20 cellular contexts compared by ENCODE assay signal in genomic region chr1:197686702-197687355, GRCh38.
DNase-seq lines count a peak whose midpoint lies in the region; ATAC-seq, FAIRE-seq and TF ChIP-seq lines count a peak whose summit lies in the region.
"Had no signal": no experiment of that assay in that cellular context is flagged by ENCODE, and none has a peak within 500 bp of the region (broad histone marks: within the 10 kb centered on the region; RNA-seq: fewer than 3 reads in every experiment).

No MANE protein-coding gene starts in this region.

- H3K4me2 ChIP-seq in HepG2 (ENCODE audit: low read depth, low read length), result no peak overlapping the region
- H3K4me2 ChIP-seq: BLaER1 treated with 17β-estradiol and CSF1 and Interleukin-3, amounts not matched to agents 10 nM and 100 nM had no signal

- H2AFZ ChIP-seq in HepG2 (ENCODE audit: low read length), result no peak overlapping the region

- WGBS in liver, result 62% methylated on average over 6 of the region's 6 CpGs
- WGBS in HepG2 (ENCODE audit: low lambda C conversion rate), result 81% methylated on average over 6 of the region's 6 CpGs

- H3K27me3 ChIP-seq in liver (ENCODE audit: control insufficient read depth in 4 of 4, insufficient read depth in 4 of 4, low read length in 3 of 4) (no peaks in the 10 kb centered on the region), HepG2 (ENCODE audit: control insufficient read depth in 1 of 2, insufficient read depth in 2 of 2, low read length in 2 of 2) (no peaks in the 10 kb centered on the region)
- H3K27me3 ChIP-seq: BLaER1 treated with 17β-estradiol and CSF1 and Interleukin-3, amounts not matched to agents 10 nM and 100 nM had no signal

- in situ Hi-C loops in HepG2 (cut with HindIII; ENCODE audit: extremely low pct_ligation_motif_present, low pct_unique_long_range_greater_than_20kb), result no loop called here
- in situ Hi-C loops in KBM-7 (cut with MboI; ENCODE audit: low pct_unique_long_range_greater_than_20kb, low sequenced_read_pairs), result no loop called here

- no peak overlapping the region for H3K4me3 ChIP-seq in liver (ENCODE audit: low read depth in 1 of 3, low read length in 3 of 3)
- no peak overlapping the region for H3K4me3 ChIP-seq in HepG2 (replicated peaks in 1 of 3; ENCODE audit: insufficient read depth in 1 of 3, low read depth in 2 of 3, low read length in 3 of 3)
- H3K4me3 ChIP-seq: BLaER1 treated with 17β-estradiol and CSF1 and Interleukin-3, amounts not matched to agents 10 nM and 100 nM; GM12878 had no signal

- CTCF ChIA-PET in HepG2 (lab: Yijun Ruan, JAX; ENCODE audit: low intra/inter-chr PET ratio, low total read pairs), result no interaction called here

- H3K4me1 Mint-ChIP-seq in mesothelial cell of epicardium (peaks cover 48% of the 10 kb centered on the region), immature natural killer cell (peaks cover 9 to 33% of the 10 kb centered on the region in 2 donors)

- H3K36me3 ChIP-seq in liver (ENCODE audit: control insufficient read depth in 4 of 4, insufficient read depth in 3 of 4, low read depth in 1 of 4, low read length in 3 of 4), result no peaks in the 10 kb centered on the region
- no peaks in the 10 kb centered on the region for H3K36me3 ChIP-seq in HepG2 (replicated peaks in 1 of 2; ENCODE audit: control insufficient read depth in 1 of 2, insufficient read depth in 2 of 2, low read length in 2 of 2)

- DNase-seq in HepG2 (ENCODE audit: low spot score) (no peak), NCI-H69 (lab: John Stamatoyannopoulos, UW) (peak; percentile 22), left lobe of liver (ENCODE audit: low spot score) (no peak), mesothelial cell of epicardium (ENCODE audit: low spot score in 2 of 2, unreplicated experiment in 2 of 2) (no peak), immature natural killer cell (no peak), KBM-7 (no peak)
- DNase-seq: Calu3; CD8-positive, alpha-beta T cell; DMS 273 treated with DMSO at 0.1 percent for 48 hours; DMS53; DND-41; EL; HCEC 1CT had no signal

- H3K79me2 ChIP-seq in HepG2 (ENCODE audit: insufficient read depth, low read length), result no peaks in the 10 kb centered on the region

- H3K9me3 Mint-ChIP-seq in mesothelial cell of epicardium, result peaks cover 24% of the 10 kb centered on the region
- peaks cover 0 to 9% (median 5%) of the 10 kb centered on the region in 6 donors for H3K9me3 Mint-ChIP-seq in immature natural killer cell

- H3K27me3 Mint-ChIP-seq in mesothelial cell of epicardium (ENCODE audit: low read depth) (no peaks in the 10 kb centered on the region), immature natural killer cell (ENCODE audit: low read depth in 3 of 3) (no peaks in the 10 kb centered on the region)
- H3K27me3 Mint-ChIP-seq: B cell, IgD-negative memory B cell had no signal

- H3K4me3 Mint-ChIP-seq in mesothelial cell of epicardium (no peak overlapping the region), immature natural killer cell (no peak overlapping the region)
- H3K4me3 Mint-ChIP-seq: B cell; CD8-positive, alpha-beta T cell; IgD-negative memory B cell had no signal

- H3K9ac ChIP-seq in liver (ENCODE audit: low read depth in 1 of 2, low read length in 2 of 2) (no peak overlapping the region), HepG2 (ENCODE audit: insufficient read depth, low read depth, low read length) (no peak overlapping the region)
- H3K9ac ChIP-seq: BLaER1 treated with 17β-estradiol and CSF1 and Interleukin-3, amounts not matched to agents 10 nM and 100 nM had no signal

- no peak for TF ChIP-seq EP300 in HepG2 (IDR thresholded peaks at IDR 0.05; ENCODE audit: low read depth in 2 of 2, low read length in 2 of 2)
- no peak for TF ChIP-seq EP300 in HepG2 (CRISPR knock-in tag; IDR thresholded peaks at IDR 0.05; ENCODE audit: borderline replicate concordance)

- no peak for TF ChIP-seq CTCF in liver (IDR thresholded peaks at IDR 0.05; ENCODE audit: low read depth, low read length, missing input control)
- TF ChIP-seq CTCF in HepG2 (CRISPR knock-in tag; IDR thresholded peaks at IDR 0.05), result no peak
- TF ChIP-seq CTCF in mesothelial cell of epicardium (IDR thresholded peaks at IDR 0.05; ENCODE audit: unreplicated experiment), result no peak

- peaks cover 29% of the 10 kb centered on the region for H3K36me3 Mint-ChIP-seq in mesothelial cell of epicardium
- peaks cover 7 to 20% (median 13%) of the 10 kb centered on the region in 3 donors for H3K36me3 Mint-ChIP-seq in immature natural killer cell

- H3K27ac Mint-ChIP-seq in mesothelial cell of epicardium, result peak overlapping the region; percentile 73
- no peak overlapping the region for H3K27ac Mint-ChIP-seq in immature natural killer cell
- H3K27ac Mint-ChIP-seq: B cell; CD8-positive, alpha-beta T cell; IgD-negative memory B cell had no signal

- no peaks in the 10 kb centered on the region for H4K20me1 ChIP-seq in HepG2 (ENCODE audit: insufficient read depth, low read length)
- H4K20me1 ChIP-seq: BLaER1 treated with 17β-estradiol and CSF1 and Interleukin-3, amounts not matched to agents 10 nM and 100 nM had no signal

- peaks cover 0 to 5% (median 2%) of the 10 kb centered on the region in 4 donors for H3K9me3 ChIP-seq in liver (ENCODE audit: control insufficient read depth in 4 of 4, low read length in 3 of 4)
- H3K9me3 ChIP-seq in HepG2 (ENCODE audit: low read length), result peaks cover 11% of the 10 kb centered on the region

- H3K4me1 ChIP-seq in liver (ENCODE audit: control insufficient read depth in 4 of 4, insufficient read depth in 4 of 4, low read length in 3 of 4) (peaks cover 0 to 10% (median 8%) of the 10 kb centered on the region in 4 donors), HepG2 (ENCODE audit: insufficient read depth, low read length) (peaks cover 7% of the 10 kb centered on the region)
- H3K4me1 ChIP-seq: BLaER1 treated with 17β-estradiol and CSF1 and Interleukin-3, amounts not matched to agents 10 nM and 100 nM had no signal

- no peak for TF ChIP-seq POLR2A in HepG2 (IDR thresholded peaks at IDR 0.05; ENCODE audit: insufficient read depth in 1 of 2, low read depth in 2 of 2, low read length in 2 of 2)

- BruUV-seq in HepG2 (replicated peaks; lab: Mats Ljungman, UMichigan), result no TSS peak

- POLR2A ChIA-PET in HepG2 (lab: Yijun Ruan, JAX), result no interaction called here

- H3K27ac ChIP-seq in liver (ENCODE audit: low read depth in 1 of 2, low read length in 2 of 2) (no peak overlapping the region), HepG2 (ENCODE audit: extremely low read length, insufficient read depth, low read length) (no peak overlapping the region)
- H3K27ac ChIP-seq: BLaER1 treated with 17β-estradiol and CSF1 and Interleukin-3, amounts not matched to agents 10 nM and 100 nM; HL-60 had no signal

- no peak for FAIRE-seq in HepG2 (lab: Jason Lieb, UNC)
- FAIRE-seq: GM12878 had no signal

- ATAC-seq in HepG2, result no peak
- peak; percentile 97 for ATAC-seq in left lobe of liver
- ATAC-seq in GM19351 (IDR thresholded peaks at IDR 0.05; ENCODE audit: unreplicated experiment), result no peak
- ATAC-seq: CD8-positive, alpha-beta T cell; GM12878 had no signal

- TF ChIP-seq RAD21 in liver (IDR thresholded peaks at IDR 0.05) (no peak), HepG2 (CRISPR knock-in tag; IDR thresholded peaks at IDR 0.05) (no peak)

- intact Hi-C loops in HepG2 (cut with micrococcal nuclease; ENCODE audit: unreplicated experiment), result no loop called here

TF ChIP-seq in liver, 16 proteins besides CTCF, POLR2A, EP300 and RAD21:
- TF ChIP-seq YY1 (IDR thresholded peaks at IDR 0.05), result peak; percentile 32
- peak; percentile 57 to 64 for TF ChIP-seq RXRA (IDR thresholded peaks at IDR 0.05)
- no peak for TF ChIP-seq FOXA2 (IDR thresholded peaks at IDR 0.05)
- no peak for TF ChIP-seq FOXA1 (IDR thresholded peaks at IDR 0.05)
- TF ChIP-seq HNF4A (conservative IDR thresholded peaks at IDR 0.05), result peak; percentile 35 to 41

TF ChIP-seq in HepG2, 621 proteins besides CTCF, POLR2A, EP300 and RAD21 (continues in another document):
- TF ChIP-seq AGO2 (optimal IDR thresholded peaks at IDR 0.05; ENCODE audit: low read depth, low read length), result no peak
- no peak for TF ChIP-seq ZNF740 (CRISPR knock-in tag; IDR thresholded peaks at IDR 0.05)
- no peak for TF ChIP-seq TMF1 (CRISPR knock-in tag; IDR thresholded peaks at IDR 0.05; ENCODE audit: low read depth)
- no peak for TF ChIP-seq THAP11 (CRISPR knock-in tag; IDR thresholded peaks at IDR 0.05)
- TF ChIP-seq AGO1 (IDR thresholded peaks at IDR 0.05; ENCODE audit: low read depth, low read length, poor library complexity, severe bottlenecking), result no peak
- TF ChIP-seq ZNF777 (CRISPR knock-in tag; IDR thresholded peaks at IDR 0.05), result no peak
- no peak for TF ChIP-seq ATF7-NPFF (CRISPR knock-in tag; IDR thresholded peaks at IDR 0.05; ENCODE audit: low read depth)
- no peak for TF ChIP-seq CENPBD1 (CRISPR knock-in tag; IDR thresholded peaks at IDR 0.05; ENCODE audit: borderline replicate concordance, low read depth)
- no peak for TF ChIP-seq ZNF776 (CRISPR knock-in tag; IDR thresholded peaks at IDR 0.05)
- no peak for TF ChIP-seq MXD4 (CRISPR knock-in tag; IDR thresholded peaks at IDR 0.05)
- no peak for TF ChIP-seq SNRNP70 (IDR thresholded peaks at IDR 0.05; ENCODE audit: low read depth, low read length)
